ENCODE assay signal across 8 cellular contexts in genomic region chr19:16342002-16342715, GRCh38. TPM values are rescaled to one million over a fixed set of nuclear protein-coding genes. Genes with fewer than 3 reads are reported as not detected.
A peak's percentile ranks its signal among the peaks of the same experiment; 100 is the strongest.
DNase-seq lines count a peak whose midpoint lies in the region; ATAC-seq and TF ChIP-seq lines count a peak whose summit lies in the region.

No MANE protein-coding gene starts in this region.

- H3K9me3 ChIP-seq in OCI-LY3 (ENCODE audit: insufficient read depth, low read length) (peaks cover 4% of the 10 kb centered on the region; the same call in 1 of the 2 replicates), colonic mucosa (no peaks in the 10 kb centered on the region), HAP-1 (no peaks in the 10 kb centered on the region)

- H3K27me3 ChIP-seq in OCI-LY3 (ENCODE audit: low read depth, low read length) = peaks cover 42% of the 10 kb centered on the region
- no peaks in the 10 kb centered on the region for H3K27me3 ChIP-seq in colonic mucosa
- no peaks in the 10 kb centered on the region for H3K27me3 ChIP-seq in HAP-1 (ENCODE audit: low read depth)

- H3K9ac ChIP-seq in OCI-LY3 (ENCODE audit: low read length) (peak overlapping the region; percentile 14; the same call in 1 of the 2 replicates), colonic mucosa (ENCODE audit: low read depth in 2 of 2, low read length in 2 of 2) (no peak overlapping the region)

- intact Hi-C loops in colonic mucosa (cut with DNase I) = loop anchor here (5.0 kb wide), 1 partner anchor 40 kb away; no protein-coding TSS in a partner anchor

- ATAC-seq in GM21737 (IDR thresholded peaks at IDR 0.05; ENCODE audit: unreplicated experiment) (peak; percentile 54), omental fat pad (ENCODE audit: low FRiP score) (peak; percentile 39)

- no peak for TF ChIP-seq CTCF in GM12865 (IDR thresholded peaks at IDR 0.05; ENCODE audit: insufficient read depth, low read depth, low read length, missing control alignments)
- no peak for TF ChIP-seq CTCF in OCI-LY3 (IDR thresholded peaks at IDR 0.05; ENCODE audit: low read depth, low read length)
- TF ChIP-seq CTCF in colonic mucosa (IDR thresholded peaks at IDR 0.05) = no peak
- no peak for TF ChIP-seq CTCF in omental fat pad (IDR thresholded peaks at IDR 0.05)

- H3K79me2 ChIP-seq in OCI-LY3 (ENCODE audit: low read length) = no peaks in the 10 kb centered on the region

- peaks cover 20% of the 10 kb centered on the region for H4K20me1 ChIP-seq in OCI-LY3 (ENCODE audit: insufficient read depth, low read length)

- H3K4me2 ChIP-seq in OCI-LY3 (ENCODE audit: low read length) = peak overlapping the region; percentile 76

- H3K27ac ChIP-seq in OCI-LY3 (ENCODE audit: low read length) = peak overlapping the region; percentile 75
- H3K27ac ChIP-seq in colonic mucosa = peak overlapping the region; percentile 32

- H3K4me1 ChIP-seq in OCI-LY3 (ENCODE audit: low read length) (peaks cover 46% of the 10 kb centered on the region), colonic mucosa (no peaks in the 10 kb centered on the region), HAP-1 (peaks cover 10% of the 10 kb centered on the region)

- no peak overlapping the region for H2AFZ ChIP-seq in OCI-LY3 (ENCODE audit: low read depth, low read length)

- H3K36me3 ChIP-seq in OCI-LY3 (replicated peaks; ENCODE audit: low read depth, low read length) = no peaks in the 10 kb centered on the region
- no peaks in the 10 kb centered on the region for H3K36me3 ChIP-seq in colonic mucosa
- no peaks in the 10 kb centered on the region for H3K36me3 ChIP-seq in HAP-1 (replicated peaks)

- DNase-seq in GM12865 (ENCODE audit: low read depth) = peak; percentile 93
- no peak for DNase-seq in colonic mucosa
- DNase-seq in omental fat pad (ENCODE audit: low spot score) = no peak
- no peak for DNase-seq in HAP-1 (ENCODE audit: low spot score in 2 of 2)
- DNase-seq in NCI-H1436 treated with DMSO at 0.1 percent for 48 hours (lab: John Stamatoyannopoulos, UW) = no peak
- no peak for DNase-seq in GOT3 (lab: John Stamatoyannopoulos, UW)

- in situ Hi-C loops in HAP-1 (cut with MboI; ENCODE audit: low sequenced_read_pairs) = no loop called here

- peak overlapping the region; percentile 11 for H3K4me3 ChIP-seq in GM12865 (ENCODE audit: low read depth, low read length)
- H3K4me3 ChIP-seq in OCI-LY3 (ENCODE audit: low read length) = peak overlapping the region; percentile 50
- H3K4me3 ChIP-seq in colonic mucosa = no peak overlapping the region
- no peak overlapping the region for H3K4me3 ChIP-seq in HAP-1

RNA-seq across cellular contexts. Expression of gene KLF2, which starts 17.5 kb away (rescaled TPM):
- total RNA-seq in colonic mucosa (10 to 100 TPM; 12.9 to 18.7 TPM), omental fat pad (100 to 1,000 TPM in 2 of 4 donors, 10 to 100 TPM in 2; 61.1 to 160 (median 85.9) TPM)

Comparison
In these comparisons a context has a peak if more than half of its experiments do, and no peak if none do; other contexts are left out.
1. H3K4me3 ChIP-seq: peak in GM12865 (single experiment) and OCI-LY3 (single experiment); none in colonic mucosa (single experiment) and HAP-1 (single experiment).